Comparison of ENCODE assay signal across 19 cellular contexts in the genomic region with DNA sequence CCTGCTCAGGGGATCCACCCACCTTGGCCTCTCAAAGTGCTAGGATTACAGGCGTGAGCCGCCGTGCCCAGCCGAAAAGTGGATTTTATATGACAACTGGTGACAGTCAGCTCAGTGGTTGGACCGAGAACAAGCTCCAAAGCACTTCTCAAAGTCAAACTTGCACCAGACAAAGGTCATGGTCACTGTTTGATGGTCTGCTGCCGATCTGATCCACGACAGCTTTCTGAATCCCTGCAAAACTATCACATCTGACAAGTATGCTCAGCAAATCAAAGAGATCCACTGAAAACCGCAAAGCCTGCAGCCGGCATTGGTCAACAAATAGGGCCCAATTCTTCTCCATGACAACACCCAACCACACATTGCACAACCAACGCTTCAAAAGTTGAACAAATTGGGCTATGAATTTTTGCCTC.
"Had no signal": no experiment of that assay in that cellular context is flagged by ENCODE, and none has a peak within 500 bp of the region (broad histone marks: within the 10 kb centered on the region; RNA-seq: fewer than 3 reads in every experiment).

No MANE protein-coding gene starts in this region.

- H3K27ac ChIP-seq: coronary artery, esophagus muscularis mucosa, left ventricle myocardium inferior, right atrium auricular region, stomach had no signal

- DNase-seq: activated CD4-positive, alpha-beta T cell treated with anti-CD3 and anti-CD28 coated beads for 4 hours; activated CD4-positive, alpha-beta T cell treated with anti-CD3 and anti-CD28 coated beads, Interleukin-2, amount 50 U/mL, for 48 hours; activated CD4-positive, CD25-positive, alpha-beta regulatory T cell; activated CD8-positive, alpha-beta memory T cell treated with anti-CD3 and anti-CD28 coated beads, Interleukin-2, amount 50 U/mL, for 48 hours; activated naive CD4-positive, alpha-beta T cell treated with Interleukin-2 at 50 U/mL for 16 hours; activated naive CD8-positive, alpha-beta T cell treated with anti-CD3 and anti-CD28 coated beads for 36 hours; activated T-cell treated with anti-CD3 and anti-CD28 coated beads, Interleukin-2, amount 50 U/mL, for 48 hours; glutamatergic neuron; hippocampal formation; left ventricle myocardium inferior; naive thymus-derived CD8-positive, alpha-beta T cell; stomach; T1000 had no signal

- H3K9me3 ChIP-seq: esophagus muscularis mucosa had no signal

- H3K36me3 ChIP-seq: esophagus muscularis mucosa, left ventricle myocardium inferior, right atrium auricular region, stomach had no signal

- FAIRE-seq: bronchial epithelial cell, frontal cortex had no signal

- H3K27me3 ChIP-seq: esophagus muscularis mucosa, right atrium auricular region, stomach had no signal

- H3K4me3 ChIP-seq: coronary artery, esophagus muscularis mucosa, left ventricle myocardium inferior, right atrium auricular region, stomach had no signal

- H3K4me1 ChIP-seq: esophagus muscularis mucosa, left ventricle myocardium inferior, right atrium auricular region, stomach had no signal

- ATAC-seq: naive thymus-derived CD8-positive, alpha-beta T cell; stimulated activated effector memory CD8-positive, alpha-beta T cell treated with anti-CD3 and anti-CD28 coated beads, Interleukin-12 subunit alpha, Interleukin-12 subunit beta, amount 100 ng/mL, for 72 hours had no signal
